In the genomic region with DNA sequence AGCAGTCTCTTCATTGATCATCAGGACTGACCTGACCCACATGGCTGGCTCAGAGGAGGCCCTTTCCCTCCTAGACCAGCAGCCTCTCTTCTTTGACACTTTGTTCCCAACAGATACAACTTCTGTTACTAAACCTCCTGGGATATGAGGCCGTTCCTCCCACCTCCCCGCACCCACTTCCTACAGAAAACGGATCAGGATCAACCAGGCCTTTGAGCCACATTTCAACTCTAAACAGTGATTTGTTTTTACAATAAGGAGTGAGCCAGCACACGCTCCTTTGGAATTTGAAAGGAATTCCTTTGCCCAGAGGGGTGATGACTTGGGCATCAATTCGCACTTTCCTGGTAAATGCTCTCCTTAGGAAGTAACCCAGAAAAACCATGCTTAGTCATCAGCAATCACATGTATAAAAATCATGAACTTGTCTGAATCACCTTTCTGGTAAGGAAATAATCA, we compare ENCODE assay signal across 10 cellular contexts.
DNase-seq lines count a peak whose midpoint lies in the region; ATAC-seq, FAIRE-seq and TF ChIP-seq lines count a peak whose summit lies in the region.
"Had no signal": no experiment of that assay in that cellular context is flagged by ENCODE, and none has a peak within 500 bp of the region (broad histone marks: within the 10 kb centered on the region; RNA-seq: fewer than 3 reads in every experiment).

No MANE protein-coding gene starts in this region.

- H3K9me3 ChIP-seq in suprapubic skin = no peaks in the 10 kb centered on the region

- H3K27me3 ChIP-seq in suprapubic skin = no peaks in the 10 kb centered on the region

- TF ChIP-seq POLR2A in suprapubic skin (IDR thresholded peaks at IDR 0.05) = no peak

- H3K9me3 Mint-ChIP-seq in nephron = no peaks in the 10 kb centered on the region
- H3K9me3 Mint-ChIP-seq: natural killer cell treated with Interleukin-12 subunit alpha and Interleukin-12 subunit beta and Interleukin-15 and Interleukin-18, amount 100 ng/mL, for 72 hours had no signal

- WGBS in suprapubic skin = 30% methylated on average over 5 of the region's 5 CpGs

- no peaks in the 10 kb centered on the region for H3K36me3 Mint-ChIP-seq in nephron (ENCODE audit: low read depth)
- H3K36me3 Mint-ChIP-seq: natural killer cell treated with Interleukin-12 subunit alpha and Interleukin-12 subunit beta and Interleukin-15 and Interleukin-18, amount 100 ng/mL, for 72 hours had no signal

- intact Hi-C loops in posterior vena cava (cut with DNase I) = no loop called here

- H3K36me3 ChIP-seq in suprapubic skin = no peaks in the 10 kb centered on the region

- FAIRE-seq in RCC 7860 (lab: Jason Lieb, UNC) = peak; percentile 98

- TF ChIP-seq CTCF in epithelial cell of proximal tubule (conservative IDR thresholded peaks at IDR 0.05; ENCODE audit: low read depth, low read length) = no peak
- no peak for TF ChIP-seq CTCF in nephron (IDR thresholded peaks at IDR 0.05; ENCODE audit: unreplicated experiment in 3 of 3)
- TF ChIP-seq CTCF in suprapubic skin (IDR thresholded peaks at IDR 0.05) = no peak

- H3K27ac ChIP-seq in suprapubic skin = no peak overlapping the region

- H3K27me3 Mint-ChIP-seq in nephron (ENCODE audit: low read depth) = peaks cover 4% of the 10 kb centered on the region

- peaks cover 63% of the 10 kb centered on the region for H3K4me1 Mint-ChIP-seq in nephron

- H3K4me3 ChIP-seq in epithelial cell of proximal tubule (ENCODE audit: low read depth, low read length) (no peak overlapping the region), suprapubic skin (no peak overlapping the region)

- TF ChIP-seq EP300 in suprapubic skin (IDR thresholded peaks at IDR 0.05) = no peak

- H3K4me1 ChIP-seq in suprapubic skin = no peaks in the 10 kb centered on the region

- H3K27ac Mint-ChIP-seq in nephron = peak overlapping the region; percentile 67 to 96 (median 92)
- H3K27ac Mint-ChIP-seq: natural killer cell treated with Interleukin-12 subunit alpha and Interleukin-12 subunit beta and Interleukin-15 and Interleukin-18, amount 100 ng/mL, for 72 hours had no signal

- no peak for ATAC-seq in HG03139 (IDR thresholded peaks at IDR 0.05; ENCODE audit: unreplicated experiment)

- DNase-seq in Daoy (ENCODE audit: low read depth) = peak; percentile 84
- DNase-seq in RCC 7860 (ENCODE audit: low spot score) = peak; percentile 98
- DNase-seq in epithelial cell of proximal tubule (ENCODE audit: low read depth) = peak; percentile 100
- no peak for DNase-seq in posterior vena cava (ENCODE audit: low spot score)
- no peak for DNase-seq in NCI-H146 (lab: John Stamatoyannopoulos, UW)
- DNase-seq in suprapubic skin (ENCODE audit: low spot score in 2 of 2) = no peak
- DNase-seq: NCI-H1694 had no signal

- H3K4me3 Mint-ChIP-seq in nephron = peak overlapping the region in 1 of 3 experiments; percentile 24

Comparison
In these comparisons a context has a peak if more than half of its experiments do, and no peak if none do; other contexts are left out.
1. DNase-seq: peak in Daoy (single experiment), RCC 7860 (single experiment) and epithelial cell of proximal tubule (single experiment); none in posterior vena cava (single experiment), NCI-H146 (single experiment) and suprapubic skin (0 of 2).